Comparison of ENCODE assay signal across 8 cellular contexts in genomic region chr7:44638611-44639557, GRCh38. TPM values are rescaled to one million over a fixed set of nuclear protein-coding genes. Genes with fewer than 3 reads are reported as not detected.
DNase-seq lines count a peak whose midpoint lies in the region; ATAC-seq and TF ChIP-seq lines count a peak whose summit lies in the region.

No MANE protein-coding gene starts in this region.

- POLR2A ChIA-PET in CD4-positive, alpha-beta T cell (lab: Charles Lee): interaction anchor here (0.6 to 13.5 kb wide), 12 partner anchors 8 to 246 kb away, joined by 3 to 229 read pairs (median 7); partner anchors contain the start of genes H2AZ2, OGDH, PPIA and PURB

- CTCF ChIA-PET in CD4-positive, alpha-beta T cell (lab: Charles Lee): interaction anchor here (0.5 to 2.0 kb wide), 4 partner anchors 8 to 50 kb away, joined by 3 to 7 read pairs (median 4); no protein-coding TSS in a partner anchor

- H3K9me3 ChIP-seq in CD4-positive, alpha-beta T cell (ENCODE audit: control insufficient read depth, low read length): no peaks in the 10 kb centered on the region
- no peaks in the 10 kb centered on the region for H3K9me3 ChIP-seq in iPS-18a (ENCODE audit: control insufficient read depth, low read depth, low read length)

- intact Hi-C loops in CD4-positive, alpha-beta T cell (cut with DNase I, micrococcal nuclease): loop anchor here (1.0 to 2.0 kb wide), 4 partner anchors 32 to 208 kb away; partner anchors contain the start of gene OGDH (in 2 of the 2)

- H3K27me3 Mint-ChIP-seq in CD4-positive, alpha-beta T cell: no peaks in the 10 kb centered on the region

- no peaks in the 10 kb centered on the region for H3K9me3 Mint-ChIP-seq in CD4-positive, alpha-beta T cell

- H3K4me1 ChIP-seq in iPS-18a (ENCODE audit: control insufficient read depth, low read depth, low read length): peaks cover 24% of the 10 kb centered on the region

- no peaks in the 10 kb centered on the region for H3K27me3 ChIP-seq in CD4-positive, alpha-beta T cell (ENCODE audit: control insufficient read depth, insufficient read depth, low read length)
- H3K27me3 ChIP-seq in iPS-18a (ENCODE audit: control insufficient read depth, insufficient read depth, low read length): no peaks in the 10 kb centered on the region

- DNase-seq in CD4-positive, alpha-beta T cell: peak; percentile 58 to 82 (median 76)
- DNase-seq in SKM-1 (lab: John Stamatoyannopoulos, UW; ENCODE audit: unreplicated experiment): peak; percentile 87
- peak; percentile 54 for DNase-seq in activated naive CD8-positive, alpha-beta T cell treated with anti-CD3 and anti-CD28 coated beads, Interleukin-2, amount 50 U/mL, for 16 hours (ENCODE audit: low read depth, low spot score)
- DNase-seq in stimulated activated CD4-positive, alpha-beta T cell treated with anti-CD3 and anti-CD28 coated beads, Interleukin-1b, Interleukin-23, amount 100 ng/mL, for 24 hours (ENCODE audit: low read depth in 4 of 4, low spot score in 1 of 4): peak; percentile 44 to 78 (median 54)
- DNase-seq in NCI-H526 (lab: John Stamatoyannopoulos, UW): no peak

- peaks cover 72% of the 10 kb centered on the region for H3K4me1 Mint-ChIP-seq in CD4-positive, alpha-beta T cell (ENCODE audit: low read depth)

- H3K27ac ChIP-seq in CD4-positive, alpha-beta T cell (ENCODE audit: low read depth, low read length): peak overlapping the region; percentile 95
- H3K27ac ChIP-seq in iPS-18a (ENCODE audit: low read length): peak overlapping the region; percentile 21

- TF ChIP-seq CTCF in CD4-positive, alpha-beta T cell (IDR thresholded peaks at IDR 0.05): no peak

- H3K27ac Mint-ChIP-seq in CD4-positive, alpha-beta T cell: peak overlapping the region; percentile 96

- peak overlapping the region; percentile 89 for H3K4me3 Mint-ChIP-seq in CD4-positive, alpha-beta T cell

- H3K36me3 ChIP-seq in iPS-18a (ENCODE audit: control insufficient read depth, low read depth, low read length): no peaks in the 10 kb centered on the region

- no peak overlapping the region for H3K9ac ChIP-seq in iPS-18a (ENCODE audit: low read length)

- H3K36me3 Mint-ChIP-seq in CD4-positive, alpha-beta T cell (ENCODE audit: low read depth): peaks cover 4% of the 10 kb centered on the region

- no peak overlapping the region for H3K4me3 ChIP-seq in iPS-18a (ENCODE audit: low read length)

- ATAC-seq in CD4-positive, alpha-beta T cell (ENCODE audit: poor library complexity): peak; percentile 55
- ATAC-seq in GM19324 (IDR thresholded peaks at IDR 0.05; ENCODE audit: low FRiP score, unreplicated experiment) (peak; percentile 82), HG03442 (IDR thresholded peaks at IDR 0.05; ENCODE audit: unreplicated experiment) (peak; percentile 61)

RNA-seq across cellular contexts. Expression of gene OGDH, which starts 32.5 kb away (rescaled TPM):
- total RNA-seq in CD4-positive, alpha-beta T cell: 10 to 100 TPM; 39.8 to 43.8 TPM

RNA-seq across cellular contexts. Expression of gene TMED4, which starts 56.9 kb away (rescaled TPM):
- total RNA-seq in CD4-positive, alpha-beta T cell: 100 to 1,000 TPM; 134 to 138 TPM

Comparison
In these comparisons a context has a peak if more than half of its experiments do, and no peak if none do; other contexts are left out.
1. DNase-seq: peak in CD4-positive, alpha-beta T cell (10 of 10), SKM-1 (single experiment), activated naive CD8-positive, alpha-beta T cell treated with anti-CD3 and anti-CD28 coated beads, Interleukin-2, amount 50 U/mL, for 16 hours (single experiment) and stimulated activated CD4-positive, alpha-beta T cell treated with anti-CD3 and anti-CD28 coated beads, Interleukin-1b, Interleukin-23, amount 100 ng/mL, for 24 hours (4 of 4); none in NCI-H526 (0 of 2).
2. Peak in every context shown above with its lines, with median percentiles within 50 percentile points of each other: ATAC-seq.